ENCODE assay signal across 1 cellular context in genomic region chr10:53463539-53463938, GRCh38.
TF ChIP-seq lines count a peak whose summit lies in the region.

No MANE protein-coding gene starts in this region.

TF ChIP-seq in H1, 55 proteins besides CTCF, POLR2A, EP300 and RAD21 (continued from another document):
- no peak for TF ChIP-seq CHD7 (IDR thresholded peaks at IDR 0.05; ENCODE audit: insufficient replicate concordance, low read length)
- TF ChIP-seq CREB1 (IDR thresholded peaks at IDR 0.05): no peak
- TF ChIP-seq SIX5 (IDR thresholded peaks at IDR 0.05; ENCODE audit: low read depth, low read length): no peak
- TF ChIP-seq RFX5 (IDR thresholded peaks at IDR 0.05; ENCODE audit: borderline replicate concordance, low read depth, low read length): no peak
- TF ChIP-seq TAF1 (IDR thresholded peaks at IDR 0.05; ENCODE audit: low read depth, low read length): no peak
- no peak for TF ChIP-seq PHF8 (conservative IDR thresholded peaks at IDR 0.05; ENCODE audit: low read depth, low read length)
- no peak for TF ChIP-seq BRCA1 (IDR thresholded peaks at IDR 0.05; ENCODE audit: low read depth, low read length)
- TF ChIP-seq SP1 (IDR thresholded peaks at IDR 0.05; ENCODE audit: low read depth, low read length): no peak
- no peak for TF ChIP-seq SAP30 (IDR thresholded peaks at IDR 0.05; ENCODE audit: insufficient read depth, insufficient replicate concordance, low read length)
